ENCODE assay signal across 10 cellular contexts in the genomic region with DNA sequence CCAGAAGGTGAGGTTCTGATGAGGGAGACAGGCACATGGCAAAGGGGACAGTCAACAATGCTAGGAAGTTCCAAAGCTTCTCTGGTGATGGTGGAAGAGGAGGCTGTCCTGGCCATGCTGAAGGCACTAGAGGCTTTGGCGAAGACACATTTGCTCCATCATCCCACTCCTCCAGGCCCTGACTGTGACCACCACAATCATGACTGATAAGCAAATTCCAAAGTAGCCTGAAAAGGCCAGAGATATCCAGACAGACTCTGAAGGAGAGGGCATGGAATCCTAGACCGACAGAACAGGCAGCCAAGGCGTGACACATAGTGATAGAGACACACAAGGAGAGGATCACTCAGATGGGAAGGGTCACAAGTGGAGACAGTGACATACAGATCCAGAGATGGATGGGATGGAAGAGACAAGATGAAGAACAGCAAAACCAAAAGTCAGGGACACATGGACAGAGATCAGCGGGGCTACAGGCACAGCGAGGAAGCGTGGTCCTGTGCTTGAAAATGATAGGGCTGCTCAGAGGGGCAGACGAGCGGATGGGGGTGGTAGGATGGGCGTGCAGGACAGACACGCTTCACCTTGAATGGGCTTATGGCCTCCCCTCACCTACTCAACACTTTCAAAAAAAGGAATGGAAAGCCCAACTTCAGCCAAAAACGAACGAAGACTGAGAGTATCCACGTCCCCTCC. TPM values are rescaled to one million over a fixed set of nuclear protein-coding genes. Genes with fewer than 3 reads are reported as not detected.
DNase-seq lines count a peak whose midpoint lies in the region; ATAC-seq, FAIRE-seq and TF ChIP-seq lines count a peak whose summit lies in the region.
"Had no signal": no experiment of that assay in that cellular context is flagged by ENCODE, and none has a peak within 500 bp of the region (broad histone marks: within the 10 kb centered on the region; RNA-seq: fewer than 3 reads in every experiment).

No MANE protein-coding gene starts in this region.

- ATAC-seq in GM18868 (IDR thresholded peaks at IDR 0.05; ENCODE audit: unreplicated experiment) = no peak

- H3K36me3 ChIP-seq in HEK293 (ENCODE audit: control insufficient read depth in 2 of 2, insufficient read depth in 1 of 2, low read length in 2 of 2) (no peaks in the 10 kb centered on the region), astrocyte (ENCODE audit: insufficient read depth, low read length) (no peaks in the 10 kb centered on the region), keratinocyte (ENCODE audit: control insufficient read depth in 2 of 2, extremely low read depth in 1 of 2, insufficient read depth in 2 of 2, low read length in 2 of 2) (no peaks in the 10 kb centered on the region)

- peak overlapping the region; percentile 80 for H2AFZ ChIP-seq in astrocyte (ENCODE audit: low read depth, low read length)
- H2AFZ ChIP-seq in keratinocyte (ENCODE audit: control insufficient read depth, low read length) = peak overlapping the region; percentile 72

- no peak overlapping the region for H3K4me3 Mint-ChIP-seq in astrocyte (ENCODE audit: unreplicated experiment)
- H3K4me3 Mint-ChIP-seq: activated CD4-positive, alpha-beta T cell treated with anti-CD3 and anti-CD28 coated beads for 36 hours had no signal

- POLR2A ChIA-PET in HEK293 (lab: Yijun Ruan, JAX) = interaction anchor here (0.6 kb wide), 1 partner anchor 71 kb away, joined by 3 read pairs; no protein-coding TSS in a partner anchor

- no peaks in the 10 kb centered on the region for H4K20me1 ChIP-seq in astrocyte (ENCODE audit: insufficient read depth, low read length)
- no peaks in the 10 kb centered on the region for H4K20me1 ChIP-seq in keratinocyte (ENCODE audit: control insufficient read depth, extremely low read depth, insufficient read depth, low read length)

- no peak overlapping the region for H3K27ac Mint-ChIP-seq in astrocyte (ENCODE audit: unreplicated experiment)

- H3K79me2 ChIP-seq in astrocyte (ENCODE audit: insufficient read depth, low read length) (peaks cover 5% of the 10 kb centered on the region), keratinocyte (ENCODE audit: control insufficient read depth, insufficient read depth, low read length) (no peaks in the 10 kb centered on the region)

- H3K4me1 ChIP-seq in HEK293 (ENCODE audit: control insufficient read depth, insufficient read depth, low read length) = peaks cover 9% of the 10 kb centered on the region
- peaks cover 20% of the 10 kb centered on the region for H3K4me1 ChIP-seq in astrocyte (ENCODE audit: insufficient read depth, low read length)
- peaks cover 3% of the 10 kb centered on the region for H3K4me1 ChIP-seq in keratinocyte (ENCODE audit: control insufficient read depth, extremely low read depth, insufficient read depth, low read length)

- no peaks in the 10 kb centered on the region for H3K27me3 Mint-ChIP-seq in astrocyte (ENCODE audit: low read depth, unreplicated experiment)
- H3K27me3 Mint-ChIP-seq: activated CD4-positive, alpha-beta T cell treated with anti-CD3 and anti-CD28 coated beads for 36 hours had no signal

- H3K27ac ChIP-seq in HEK293 (ENCODE audit: extremely low read depth, low read depth, low read length) (peak overlapping the region; percentile 74; the same call in 1 of the 2 replicates), astrocyte (ENCODE audit: low read depth, low read length) (no peak overlapping the region), keratinocyte (ENCODE audit: control insufficient read depth, insufficient read depth, low read length) (no peak overlapping the region), substantia nigra (ENCODE audit: low read depth, low read length, poor library complexity, severe bottlenecking) (peak overlapping the region; percentile 82)

- H3K4me3 ChIP-seq in HEK293 (ENCODE audit: low read depth, low read length) = peak overlapping the region; percentile 69
- peak overlapping the region; percentile 73 for H3K4me3 ChIP-seq in astrocyte (ENCODE audit: insufficient read depth, low read depth, low read length)
- peak overlapping the region; percentile 62 to 76 (median 71) for H3K4me3 ChIP-seq in keratinocyte (ENCODE audit: control insufficient read depth in 2 of 3, extremely low read depth in 1 of 3, insufficient read depth in 2 of 3, low read depth in 1 of 3, low read length in 3 of 3)

- DNase-seq in astrocyte (ENCODE audit: low read depth) = no peak
- DNase-seq in keratinocyte (ENCODE audit: low read depth, low spot score) = no peak
- DNase-seq in substantia nigra (lab: John Stamatoyannopoulos, UW) = no peak
- no peak for DNase-seq in activated effector memory CD4-positive, alpha-beta T cell treated with anti-CD3 and anti-CD28 coated beads, Interleukin-2, amount 50 U/mL, for 16 hours
- no peak for DNase-seq in Ammon's horn (ENCODE audit: low spot score)
- no peak for DNase-seq in UCSD-AML1 (lab: John Stamatoyannopoulos, UW; ENCODE audit: unreplicated experiment)
- DNase-seq: stimulated activated naive CD4-positive, alpha-beta T cell had no signal

- peak overlapping the region; percentile 98 for H3K4me2 ChIP-seq in astrocyte (ENCODE audit: low read length)
- H3K4me2 ChIP-seq in keratinocyte (ENCODE audit: control insufficient read depth, extremely low read depth, insufficient read depth, low read depth, low read length) = peak overlapping the region; percentile 92

- H3K36me3 Mint-ChIP-seq in astrocyte (ENCODE audit: low read depth, unreplicated experiment) = peaks cover 2% of the 10 kb centered on the region

- peaks cover 2% of the 10 kb centered on the region for H3K9me3 Mint-ChIP-seq in astrocyte (ENCODE audit: unreplicated experiment)

- dilution Hi-C loops in keratinocyte (cut with MboI; ENCODE audit: extremely low pct_ligation_motif_present, low sequenced_read_pairs) = no loop called here

- no peaks in the 10 kb centered on the region for H3K9me1 ChIP-seq in keratinocyte (ENCODE audit: control insufficient read depth, extremely low read depth, insufficient read depth, low read length)

- TF ChIP-seq CTCF in HEK293 (tag by site-specific recombination; IDR thresholded peaks at IDR 0.05) (no peak), astrocyte (IDR thresholded peaks at IDR 0.05; ENCODE audit: insufficient read depth, low read depth, low read length) (no peak), keratinocyte (optimal IDR thresholded peaks at IDR 0.05 in 1 of 3, IDR thresholded peaks at IDR 0.05 in 1 of 3, conservative IDR thresholded peaks at IDR 0.05 in 1 of 3; ENCODE audit: extremely low read depth in 1 of 3, insufficient read depth in 2 of 3, low read length in 3 of 3) (no peak)

- FAIRE-seq in astrocyte (lab: Jason Lieb, UNC) (no peak), keratinocyte (lab: Jason Lieb, UNC) (no peak)

- peaks cover 8% of the 10 kb centered on the region for H3K4me1 Mint-ChIP-seq in astrocyte (ENCODE audit: low read depth, unreplicated experiment)

- H3K27me3 ChIP-seq in astrocyte (ENCODE audit: insufficient read depth, low read length) (no peaks in the 10 kb centered on the region), keratinocyte (ENCODE audit: control insufficient read depth, extremely low read depth, insufficient read depth, low read length) (peaks cover 15% of the 10 kb centered on the region)

- CTCF ChIA-PET in HEK293 (lab: Yijun Ruan, JAX) = interaction anchor here (0.7 to 1.3 kb wide), 3 partner anchors 11 to 73 kb away, joined by 3 to 7 read pairs (median 3); no protein-coding TSS in a partner anchor

- peak overlapping the region; percentile 81 for H3K9ac ChIP-seq in astrocyte (ENCODE audit: low read length)
- H3K9ac ChIP-seq in keratinocyte (ENCODE audit: control insufficient read depth, extremely low read depth, insufficient read depth, low read length) = no peak overlapping the region

- no peaks in the 10 kb centered on the region for H3K9me3 ChIP-seq in HEK293 (ENCODE audit: control insufficient read depth, insufficient read depth, low read depth, low read length)
- no peaks in the 10 kb centered on the region for H3K9me3 ChIP-seq in astrocyte (ENCODE audit: insufficient read depth, low read depth, low read length)
- H3K9me3 ChIP-seq in keratinocyte (ENCODE audit: control insufficient read depth, low read depth, low read length) = no peaks in the 10 kb centered on the region

RNA-seq across cellular contexts. Expression of a gene that starts 1.3 kb away (rescaled TPM):
- 27.3 TPM in 2 replicates for total RNA-seq in astrocyte
- polyA plus RNA-seq in keratinocyte = 0.08 to 0.22 TPM (median 0.18 TPM) in 3 replicates
- 0.44 TPM for polyA plus RNA-seq in keratinocyte (2011; ENCODE audit: low read depth)
- polyA plus RNA-seq in keratinocyte (2011; cell fraction: cytosol; rRNA removed) = 0.13 and 0.17 TPM in 2 replicates
- polyA plus RNA-seq in keratinocyte (2011; cell fraction: nucleus; rRNA removed) = 0.56 and 0.84 TPM in 2 replicates
- polyA plus RNA-seq in keratinocyte (2012; ENCODE audit: low replicate concordance) = 0.28 and 0.66 TPM in 2 replicates
- polyA minus RNA-seq in keratinocyte = 0.19 to 1.9 TPM (median 0.26 TPM) in 3 replicates
- 0.19 TPM for polyA minus RNA-seq in keratinocyte (2011; cell fraction: cytosol; rRNA and poly(A)+ RNA removed)
- polyA minus RNA-seq in keratinocyte (2011; cell fraction: nucleus; rRNA and poly(A)+ RNA removed) = 0.70 and 1.1 TPM in 2 replicates

RNA-seq across cellular contexts. Expression of a gene that starts 5.8 kb away (rescaled TPM):
- total RNA-seq in astrocyte = 6.8 and 8.1 TPM in 2 replicates
- polyA plus RNA-seq in keratinocyte = 3.2 to 4.3 TPM (median 4.3 TPM) in 3 replicates
- polyA plus RNA-seq in keratinocyte (2011; ENCODE audit: low read depth) = 1.3 TPM
- 4.4 and 4.7 TPM in 2 replicates for polyA plus RNA-seq in keratinocyte (2011; cell fraction: cytosol; rRNA removed)
- polyA plus RNA-seq in keratinocyte (2011; cell fraction: nucleus; rRNA removed) = 6.9 and 7.8 TPM in 2 replicates
- 2.1 and 5.6 TPM in 2 replicates for polyA plus RNA-seq in keratinocyte (2012; ENCODE audit: low replicate concordance)
- 3.6 to 5.8 TPM (median 4.5 TPM) in 3 replicates for polyA minus RNA-seq in keratinocyte
- polyA minus RNA-seq in keratinocyte (2011; cell fraction: cytosol; rRNA and poly(A)+ RNA removed) = 3.5 TPM
- polyA minus RNA-seq in keratinocyte (2011; cell fraction: nucleus; rRNA and poly(A)+ RNA removed) = 2.7 and 2.9 TPM in 2 replicates

RNA-seq across cellular contexts. Expression of a gene that starts 17.3 kb away (rescaled TPM):
- 73.6 and 80.9 TPM in 2 replicates for total RNA-seq in astrocyte
- polyA plus RNA-seq in keratinocyte = 119 to 230 TPM (median 128 TPM) in 3 replicates
- polyA plus RNA-seq in keratinocyte (2011; ENCODE audit: low read depth) = 32.3 TPM
- polyA plus RNA-seq in keratinocyte (2011; cell fraction: cytosol; rRNA removed) = 70.8 and 77.1 TPM in 2 replicates
- 905 and 1,158 TPM in 2 replicates for polyA plus RNA-seq in keratinocyte (2011; cell fraction: nucleus; rRNA removed)
- polyA plus RNA-seq in keratinocyte (2012; ENCODE audit: low replicate concordance) = 74.0 and 125 TPM in 2 replicates
- polyA minus RNA-seq in keratinocyte = 177 to 204 TPM (median 203 TPM) in 3 replicates
- polyA minus RNA-seq in keratinocyte (2011; cell fraction: cytosol; rRNA and poly(A)+ RNA removed) = 78.5 TPM
- 123 and 164 TPM in 2 replicates for polyA minus RNA-seq in keratinocyte (2011; cell fraction: nucleus; rRNA and poly(A)+ RNA removed)

RNA-seq across cellular contexts. Expression of a gene that starts 28.3 kb away (rescaled TPM):
- total RNA-seq in astrocyte = 0.87 and 1.1 TPM in 2 replicates
- polyA plus RNA-seq in keratinocyte = 0.01 to 0.04 TPM (median 0.03 TPM) in 3 replicates
- polyA plus RNA-seq in keratinocyte (2011; ENCODE audit: low read depth) = not detected
- 0.02 and 0.05 TPM in 2 replicates for polyA plus RNA-seq in keratinocyte (2011; cell fraction: cytosol; rRNA removed)
- polyA plus RNA-seq in keratinocyte (2011; cell fraction: nucleus; rRNA removed) = 0.05 TPM in 1 of 2 replicates, not detected in the other
- 0.38 TPM in 1 of 2 replicates, not detected in the other for polyA plus RNA-seq in keratinocyte (2012; ENCODE audit: low replicate concordance)
- polyA minus RNA-seq in keratinocyte = 0.07 TPM in 1 of 3 replicates, not detected in the others
- polyA minus RNA-seq in keratinocyte (2011; cell fraction: cytosol; rRNA and poly(A)+ RNA removed) = not detected
- not detected in 2 replicates for polyA minus RNA-seq in keratinocyte (2011; cell fraction: nucleus; rRNA and poly(A)+ RNA removed)
- total RNA-seq: activated CD4-positive, alpha-beta T cell treated with anti-CD3 and anti-CD28 coated beads for 36 hours had no signal

Comparison
In these comparisons a context has a peak if more than half of its experiments do, and no peak if none do; other contexts are left out.
1. H3K27ac ChIP-seq: peak in HEK293 (single experiment) and substantia nigra (single experiment); none in astrocyte (single experiment) and keratinocyte (single experiment).
2. Peak in every context shown above with its lines, with median percentiles within 50 percentile points of each other: H3K4me3 ChIP-seq.